Comparison of ENCODE assay signal across 23 cellular contexts in the genomic region with DNA sequence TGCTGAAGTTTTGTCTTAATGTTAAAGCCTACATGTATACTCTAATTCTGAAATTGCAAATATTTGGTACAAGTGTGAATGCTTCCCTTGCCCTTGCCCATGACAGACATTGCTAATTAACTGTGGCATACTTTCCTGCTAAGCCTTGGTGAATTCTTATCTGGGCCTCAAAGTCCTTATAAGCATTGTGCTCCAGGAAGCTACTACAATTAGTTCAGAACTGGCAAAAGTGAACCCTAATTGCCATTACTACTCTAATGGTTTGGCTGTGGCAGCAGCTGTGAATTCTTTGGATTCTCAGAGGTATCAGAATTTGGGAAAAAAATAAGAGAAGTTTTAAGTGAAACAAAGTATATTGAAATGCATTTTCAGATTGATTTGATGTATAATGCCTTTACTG.
"Had no signal": no experiment of that assay in that cellular context is flagged by ENCODE, and none has a peak within 500 bp of the region (broad histone marks: within the 10 kb centered on the region; RNA-seq: fewer than 3 reads in every experiment).

No MANE protein-coding gene starts in this region.

- ATAC-seq: HepG2 had no signal

- FAIRE-seq: HepG2, RCC 7860 had no signal

- H3K4me3 ChIP-seq: MG63, SJSA1, SK-N-MC had no signal

- DNase-seq: IMR-90, Karpas-422, KG1, MG63, NCI-H1092, NCI-H1105 treated with DMSO at 0.1 percent for 48 hours, NCI-H1417 treated with DMSO at 0.1 percent for 48 hours, NCI-H146, NCI-H1694 treated with DMSO at 0.1 percent for 48 hours, NCI-H1930, NCI-H2081, NCI-H2107, NCI-H2227 treated with DMSO at 0.1 percent for 48 hours, NCI-H524, NCI-H526 treated with DMSO at 0.1 percent for 48 hours, NCI-H748 treated with DMSO at 0.1 percent for 48 hours, Right ventricle myocardium superior, RPMI8226, SIG-M5 had no signal
